In the genomic region with DNA sequence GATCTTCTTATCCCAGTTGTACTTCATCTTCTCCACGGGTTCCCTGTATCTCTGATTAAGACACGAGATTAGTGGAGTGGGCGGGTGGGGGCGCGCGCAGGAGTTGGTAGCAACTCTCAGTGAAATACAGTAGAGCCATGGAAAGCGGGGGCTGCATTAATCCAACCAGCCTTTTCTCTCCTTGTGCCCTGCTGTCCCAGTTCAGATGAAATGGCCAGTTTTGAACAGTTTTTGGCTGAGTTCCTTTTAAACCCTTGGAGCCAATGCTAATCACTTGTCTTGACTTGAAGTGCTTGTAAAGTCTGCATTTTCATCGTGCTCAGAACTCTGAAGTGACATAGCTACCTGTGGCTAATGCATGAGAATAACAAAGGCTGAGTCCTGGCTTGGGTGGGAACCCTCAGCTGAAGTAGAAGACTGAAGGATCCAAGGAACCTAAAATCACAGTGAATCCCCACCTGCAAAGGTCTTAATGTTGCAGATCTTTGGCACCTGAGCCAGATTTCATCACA, we compare ENCODE assay signal across 1 cellular context.
TF ChIP-seq lines count a peak whose summit lies in the region.

No MANE protein-coding gene starts in this region.

TF ChIP-seq in HEK293, 187 proteins besides CTCF, POLR2A, EP300 and RAD21 (continued from another document and continues in another):
- TF ChIP-seq, protein P1, sequence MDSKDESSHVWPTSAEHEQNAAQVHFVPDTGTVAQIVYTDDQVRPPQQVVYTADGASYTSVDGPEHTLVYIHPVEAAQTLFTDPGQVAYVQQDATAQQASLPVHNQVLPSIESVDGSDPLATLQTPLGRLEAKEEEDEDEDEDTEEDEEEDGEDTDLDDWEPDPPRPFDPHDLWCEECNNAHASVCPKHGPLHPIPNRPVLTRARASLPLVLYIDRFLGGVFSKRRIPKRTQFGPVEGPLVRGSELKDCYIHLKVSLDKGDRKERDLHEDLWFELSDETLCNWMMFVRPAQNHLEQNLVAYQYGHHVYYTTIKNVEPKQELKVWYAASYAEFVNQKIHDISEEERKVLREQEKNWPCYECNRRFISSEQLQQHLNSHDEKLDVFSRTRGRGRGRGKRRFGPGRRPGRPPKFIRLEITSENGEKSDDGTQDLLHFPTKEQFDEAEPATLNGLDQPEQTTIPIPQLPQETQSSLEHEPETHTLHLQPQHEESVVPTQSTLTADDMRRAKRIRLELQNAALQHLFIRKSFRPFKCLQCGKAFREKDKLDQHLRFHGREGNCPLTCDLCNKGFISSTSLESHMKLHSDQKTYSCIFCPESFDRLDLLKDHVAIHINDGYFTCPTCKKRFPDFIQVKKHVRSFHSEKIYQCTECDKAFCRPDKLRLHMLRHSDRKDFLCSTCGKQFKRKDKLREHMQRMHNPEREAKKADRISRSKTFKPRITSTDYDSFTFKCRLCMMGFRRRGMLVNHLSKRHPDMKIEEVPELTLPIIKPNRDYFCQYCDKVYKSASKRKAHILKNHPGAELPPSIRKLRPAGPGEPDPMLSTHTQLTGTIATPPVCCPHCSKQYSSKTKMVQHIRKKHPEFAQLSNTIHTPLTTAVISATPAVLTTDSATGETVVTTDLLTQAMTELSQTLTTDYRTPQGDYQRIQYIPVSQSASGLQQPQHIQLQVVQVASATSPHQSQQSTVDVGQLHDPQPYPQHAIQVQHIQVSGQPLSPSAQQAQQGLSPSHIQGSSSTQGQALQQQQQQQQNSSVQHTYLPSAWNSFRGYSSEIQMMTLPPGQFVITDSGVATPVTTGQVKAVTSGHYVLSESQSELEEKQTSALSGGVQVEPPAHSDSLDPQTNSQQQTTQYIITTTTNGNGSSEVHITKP (tag by site-specific recombination; IDR thresholded peaks at IDR 0.05): peak; percentile 6; the same call in 1 of the 2 replicates
- TF ChIP-seq SP7 (tag by site-specific recombination; IDR thresholded peaks at IDR 0.05) (peak; percentile 9; the same call in 1 of the 2 replicates), BCL11B (tag by site-specific recombination; IDR thresholded peaks at IDR 0.05; ENCODE audit: low read depth) (no peak), ZNF785 (tag by site-specific recombination; IDR thresholded peaks at IDR 0.05) (no peak), SP2 (tag by site-specific recombination; IDR thresholded peaks at IDR 0.05) (no peak), SCRT2 (tag by site-specific recombination; IDR thresholded peaks at IDR 0.05) (peak; percentile 81), ZNF830 (tag by site-specific recombination; IDR thresholded peaks at IDR 0.05; ENCODE audit: low read depth) (no peak), MYNN (tag by site-specific recombination; IDR thresholded peaks at IDR 0.05; ENCODE audit: borderline replicate concordance) (no peak), ZNF214 (tag by site-specific recombination; IDR thresholded peaks at IDR 0.05; ENCODE audit: borderline replicate concordance) (no peak), KLF7 (tag by site-specific recombination; IDR thresholded peaks at IDR 0.05; ENCODE audit: borderline replicate concordance) (no peak), ZNF610 (tag by site-specific recombination; IDR thresholded peaks at IDR 0.05; ENCODE audit: borderline replicate concordance) (no peak), ZNF239 (tag by site-specific recombination; IDR thresholded peaks at IDR 0.05) (no peak), ZNF473 (tag by site-specific recombination; IDR thresholded peaks at IDR 0.05) (no peak), ZNF366 (tag by site-specific recombination; conservative IDR thresholded peaks at IDR 0.05) (0 out of 2 replicates have a peak, but pooled peaks have one; percentile 3), ZNF654 (tag by site-specific recombination; IDR thresholded peaks at IDR 0.05; ENCODE audit: low read depth) (no peak), ZNF423 (tag by site-specific recombination; IDR thresholded peaks at IDR 0.05) (no peak), ZNF146 (tag by site-specific recombination; IDR thresholded peaks at IDR 0.05) (no peak), ZNF132 (tag by site-specific recombination; IDR thresholded peaks at IDR 0.05; ENCODE audit: borderline replicate concordance) (no peak), ZBTB48 (tag by site-specific recombination; IDR thresholded peaks at IDR 0.05) (no peak), YY1 (tag by site-specific recombination; IDR thresholded peaks at IDR 0.05) (no peak), ZNF394 (tag by site-specific recombination; IDR thresholded peaks at IDR 0.05; ENCODE audit: borderline replicate concordance) (no peak), ZNF529 (tag by site-specific recombination; IDR thresholded peaks at IDR 0.05; ENCODE audit: insufficient replicate concordance) (no peak), ZBTB7A (tag by site-specific recombination; IDR thresholded peaks at IDR 0.05; ENCODE audit: low read depth) (no peak), ZNF23 (tag by site-specific recombination; IDR thresholded peaks at IDR 0.05; ENCODE audit: borderline replicate concordance) (no peak), OSR2 (tag by site-specific recombination; IDR thresholded peaks at IDR 0.05) (0 out of 2 replicates have a peak, but pooled peaks have one; percentile 21), GFI1B (tag by site-specific recombination; IDR thresholded peaks at IDR 0.05) (no peak), ZNF202 (tag by site-specific recombination; IDR thresholded peaks at IDR 0.05; ENCODE audit: borderline replicate concordance) (no peak), ZNF24 (tag by site-specific recombination; IDR thresholded peaks at IDR 0.05) (no peak), ZNF776 (tag by site-specific recombination; IDR thresholded peaks at IDR 0.05; ENCODE audit: borderline replicate concordance) (no peak), ZNF747 (tag by site-specific recombination; IDR thresholded peaks at IDR 0.05) (no peak), ZNF521 (tag by site-specific recombination; IDR thresholded peaks at IDR 0.05) (no peak), ZEB2 (tag by site-specific recombination; IDR thresholded peaks at IDR 0.05) (no peak), ZNF558 (tag by site-specific recombination; IDR thresholded peaks at IDR 0.05) (no peak), ZNF341 (tag by site-specific recombination; IDR thresholded peaks at IDR 0.05; ENCODE audit: low read depth) (no peak), ZNF707 (tag by site-specific recombination; IDR thresholded peaks at IDR 0.05) (no peak), ZNF596 (tag by site-specific recombination; IDR thresholded peaks at IDR 0.05) (no peak), ZSCAN16 (tag by site-specific recombination; IDR thresholded peaks at IDR 0.05) (no peak), EGR2 (tag by site-specific recombination; IDR thresholded peaks at IDR 0.05; ENCODE audit: low read depth) (peak; percentile 82), GLIS2 (tag by site-specific recombination; IDR thresholded peaks at IDR 0.05) (no peak), ZFHX2 (tag by site-specific recombination; conservative IDR thresholded peaks at IDR 0.05) (peak; percentile 84), TRIM28 (IDR thresholded peaks at IDR 0.05; ENCODE audit: borderline replicate concordance, low read length) (no peak)
- TF ChIP-seq, protein P2, sequence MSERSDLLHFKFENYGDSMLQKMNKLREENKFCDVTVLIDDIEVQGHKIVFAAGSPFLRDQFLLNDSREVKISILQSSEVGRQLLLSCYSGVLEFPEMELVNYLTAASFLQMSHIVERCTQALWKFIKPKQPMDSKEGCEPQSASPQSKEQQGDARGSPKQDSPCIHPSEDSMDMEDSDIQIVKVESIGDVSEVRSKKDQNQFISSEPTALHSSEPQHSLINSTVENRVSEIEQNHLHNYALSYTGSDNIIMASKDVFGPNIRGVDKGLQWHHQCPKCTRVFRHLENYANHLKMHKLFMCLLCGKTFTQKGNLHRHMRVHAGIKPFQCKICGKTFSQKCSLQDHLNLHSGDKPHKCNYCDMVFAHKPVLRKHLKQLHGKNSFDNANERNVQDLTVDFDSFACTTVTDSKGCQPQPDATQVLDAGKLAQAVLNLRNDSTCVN (tag by site-specific recombination; optimal IDR thresholded peaks at IDR 0.05): no peak
- TF ChIP-seq, protein P3, sequence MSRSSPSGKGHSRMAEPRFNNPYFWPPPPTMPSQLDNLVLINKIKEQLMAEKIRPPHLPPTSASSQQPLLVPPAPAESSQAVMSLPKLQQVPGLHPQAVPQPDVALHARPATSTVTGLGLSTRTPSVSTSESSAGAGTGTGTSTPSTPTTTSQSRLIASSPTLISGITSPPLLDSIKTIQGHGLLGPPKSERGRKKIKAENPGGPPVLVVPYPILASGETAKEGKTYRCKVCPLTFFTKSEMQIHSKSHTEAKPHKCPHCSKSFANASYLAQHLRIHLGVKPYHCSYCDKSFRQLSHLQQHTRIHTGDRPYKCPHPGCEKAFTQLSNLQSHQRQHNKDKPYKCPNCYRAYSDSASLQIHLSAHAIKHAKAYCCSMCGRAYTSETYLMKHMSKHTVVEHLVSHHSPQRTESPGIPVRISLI (tag by site-specific recombination; IDR thresholded peaks at IDR 0.05): no peak
- TF ChIP-seq, protein P4, sequence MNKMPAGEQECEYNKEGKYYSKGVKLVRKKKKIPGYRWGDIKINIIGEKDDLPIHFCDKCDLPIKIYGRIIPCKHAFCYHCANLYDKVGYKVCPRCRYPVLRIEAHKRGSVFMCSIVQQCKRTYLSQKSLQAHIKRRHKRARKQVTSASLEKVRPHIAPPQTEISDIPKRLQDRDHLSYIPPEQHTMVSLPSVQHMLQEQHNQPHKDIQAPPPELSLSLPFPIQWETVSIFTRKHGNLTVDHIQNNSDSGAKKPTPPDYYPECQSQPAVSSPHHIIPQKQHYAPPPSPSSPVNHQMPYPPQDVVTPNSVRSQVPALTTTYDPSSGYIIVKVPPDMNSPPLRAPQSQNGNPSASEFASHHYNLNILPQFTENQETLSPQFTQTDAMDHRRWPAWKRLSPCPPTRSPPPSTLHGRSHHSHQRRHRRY (tag by site-specific recombination; IDR thresholded peaks at IDR 0.05): no peak
- TF ChIP-seq, protein P5, sequence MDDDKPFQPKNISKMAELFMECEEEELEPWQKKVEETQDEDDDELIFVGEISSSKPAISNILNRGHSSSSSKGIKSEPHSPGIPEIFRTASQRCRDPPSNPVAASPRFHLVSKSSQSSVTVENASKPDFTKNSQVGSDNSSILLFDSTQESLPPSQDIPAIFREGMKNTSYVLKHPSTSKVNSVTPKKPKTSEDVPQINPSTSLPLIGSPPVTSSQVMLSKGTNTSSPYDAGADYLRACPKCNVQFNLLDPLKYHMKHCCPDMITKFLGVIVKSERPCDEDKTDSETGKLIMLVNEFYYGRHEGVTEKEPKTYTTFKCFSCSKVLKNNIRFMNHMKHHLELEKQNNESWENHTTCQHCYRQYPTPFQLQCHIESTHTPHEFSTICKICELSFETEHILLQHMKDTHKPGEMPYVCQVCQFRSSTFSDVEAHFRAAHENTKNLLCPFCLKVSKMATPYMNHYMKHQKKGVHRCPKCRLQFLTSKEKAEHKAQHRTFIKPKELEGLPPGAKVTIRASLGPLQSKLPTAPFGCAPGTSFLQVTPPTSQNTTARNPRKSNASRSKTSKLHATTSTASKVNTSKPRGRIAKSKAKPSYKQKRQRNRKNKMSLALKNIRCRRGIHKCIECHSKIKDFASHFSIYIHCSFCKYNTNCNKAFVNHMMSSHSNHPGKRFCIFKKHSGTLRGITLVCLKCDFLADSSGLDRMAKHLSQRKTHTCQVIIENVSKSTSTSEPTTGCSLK (tag by site-specific recombination; IDR thresholded peaks at IDR 0.05): no peak
- TF ChIP-seq, protein P6, sequence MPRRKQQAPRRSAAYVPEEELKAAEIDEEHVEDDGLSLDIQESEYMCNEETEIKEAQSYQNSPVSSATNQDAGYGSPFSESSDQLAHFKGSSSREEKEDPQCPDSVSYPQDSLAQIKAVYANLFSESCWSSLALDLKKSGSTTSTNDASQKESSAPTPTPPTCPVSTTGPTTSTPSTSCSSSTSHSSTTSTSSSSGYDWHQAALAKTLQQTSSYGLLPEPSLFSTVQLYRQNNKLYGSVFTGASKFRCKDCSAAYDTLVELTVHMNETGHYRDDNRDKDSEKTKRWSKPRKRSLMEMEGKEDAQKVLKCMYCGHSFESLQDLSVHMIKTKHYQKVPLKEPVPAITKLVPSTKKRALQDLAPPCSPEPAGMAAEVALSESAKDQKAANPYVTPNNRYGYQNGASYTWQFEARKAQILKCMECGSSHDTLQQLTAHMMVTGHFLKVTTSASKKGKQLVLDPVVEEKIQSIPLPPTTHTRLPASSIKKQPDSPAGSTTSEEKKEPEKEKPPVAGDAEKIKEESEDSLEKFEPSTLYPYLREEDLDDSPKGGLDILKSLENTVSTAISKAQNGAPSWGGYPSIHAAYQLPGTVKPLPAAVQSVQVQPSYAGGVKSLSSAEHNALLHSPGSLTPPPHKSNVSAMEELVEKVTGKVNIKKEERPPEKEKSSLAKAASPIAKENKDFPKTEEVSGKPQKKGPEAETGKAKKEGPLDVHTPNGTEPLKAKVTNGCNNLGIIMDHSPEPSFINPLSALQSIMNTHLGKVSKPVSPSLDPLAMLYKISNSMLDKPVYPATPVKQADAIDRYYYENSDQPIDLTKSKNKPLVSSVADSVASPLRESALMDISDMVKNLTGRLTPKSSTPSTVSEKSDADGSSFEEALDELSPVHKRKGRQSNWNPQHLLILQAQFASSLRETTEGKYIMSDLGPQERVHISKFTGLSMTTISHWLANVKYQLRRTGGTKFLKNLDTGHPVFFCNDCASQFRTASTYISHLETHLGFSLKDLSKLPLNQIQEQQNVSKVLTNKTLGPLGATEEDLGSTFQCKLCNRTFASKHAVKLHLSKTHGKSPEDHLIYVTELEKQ (tag by site-specific recombination; IDR thresholded peaks at IDR 0.05; ENCODE audit: borderline replicate concordance): no peak
- TF ChIP-seq, protein P7, sequence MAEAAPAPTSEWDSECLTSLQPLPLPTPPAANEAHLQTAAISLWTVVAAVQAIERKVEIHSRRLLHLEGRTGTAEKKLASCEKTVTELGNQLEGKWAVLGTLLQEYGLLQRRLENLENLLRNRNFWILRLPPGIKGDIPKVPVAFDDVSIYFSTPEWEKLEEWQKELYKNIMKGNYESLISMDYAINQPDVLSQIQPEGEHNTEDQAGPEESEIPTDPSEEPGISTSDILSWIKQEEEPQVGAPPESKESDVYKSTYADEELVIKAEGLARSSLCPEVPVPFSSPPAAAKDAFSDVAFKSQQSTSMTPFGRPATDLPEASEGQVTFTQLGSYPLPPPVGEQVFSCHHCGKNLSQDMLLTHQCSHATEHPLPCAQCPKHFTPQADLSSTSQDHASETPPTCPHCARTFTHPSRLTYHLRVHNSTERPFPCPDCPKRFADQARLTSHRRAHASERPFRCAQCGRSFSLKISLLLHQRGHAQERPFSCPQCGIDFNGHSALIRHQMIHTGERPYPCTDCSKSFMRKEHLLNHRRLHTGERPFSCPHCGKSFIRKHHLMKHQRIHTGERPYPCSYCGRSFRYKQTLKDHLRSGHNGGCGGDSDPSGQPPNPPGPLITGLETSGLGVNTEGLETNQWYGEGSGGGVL (tag by site-specific recombination; IDR thresholded peaks at IDR 0.05): no peak
- TF ChIP-seq, protein P8, sequence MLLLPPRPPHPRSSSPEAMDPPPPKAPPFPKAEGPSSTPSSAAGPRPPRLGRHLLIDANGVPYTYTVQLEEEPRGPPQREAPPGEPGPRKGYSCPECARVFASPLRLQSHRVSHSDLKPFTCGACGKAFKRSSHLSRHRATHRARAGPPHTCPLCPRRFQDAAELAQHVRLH (tag by site-specific recombination; IDR thresholded peaks at IDR 0.05): no peak
- TF ChIP-seq, protein P9, sequence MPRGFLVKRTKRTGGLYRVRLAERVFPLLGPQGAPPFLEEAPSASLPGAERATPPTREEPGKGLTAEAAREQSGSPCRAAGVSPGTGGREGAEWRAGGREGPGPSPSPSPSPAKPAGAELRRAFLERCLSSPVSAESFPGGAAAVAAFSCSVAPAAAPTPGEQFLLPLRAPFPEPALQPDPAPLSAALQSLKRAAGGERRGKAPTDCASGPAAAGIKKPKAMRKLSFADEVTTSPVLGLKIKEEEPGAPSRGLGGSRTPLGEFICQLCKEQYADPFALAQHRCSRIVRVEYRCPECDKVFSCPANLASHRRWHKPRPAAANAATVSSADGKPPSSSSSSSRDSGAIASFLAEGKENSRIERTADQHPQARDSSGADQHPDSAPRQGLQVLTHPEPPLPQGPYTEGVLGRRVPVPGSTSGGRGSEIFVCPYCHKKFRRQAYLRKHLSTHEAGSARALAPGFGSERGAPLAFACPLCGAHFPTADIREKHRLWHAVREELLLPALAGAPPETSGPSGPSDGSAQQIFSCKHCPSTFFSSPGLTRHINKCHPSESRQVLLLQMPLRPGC (tag by site-specific recombination; IDR thresholded peaks at IDR 0.05): no peak
